21 cellular contexts compared by ENCODE assay signal in genomic region chr3:195587824-195588223, GRCh38. TPM values are rescaled to one million over a fixed set of nuclear protein-coding genes. Genes with fewer than 3 reads are reported as not detected.
DNase-seq lines count a peak whose midpoint lies in the region; ATAC-seq, FAIRE-seq and TF ChIP-seq lines count a peak whose summit lies in the region.
"Had no signal": no experiment of that assay in that cellular context is flagged by ENCODE, and none has a peak within 500 bp of the region (broad histone marks: within the 10 kb centered on the region; RNA-seq: fewer than 3 reads in every experiment).

No MANE protein-coding gene starts in this region.

- no peaks in the 10 kb centered on the region for H3K36me3 Mint-ChIP-seq in activated CD4-positive, alpha-beta memory T cell treated with anti-CD3 and anti-CD28 coated beads for 36 hours
- H3K36me3 Mint-ChIP-seq in activated CD4-positive, alpha-beta memory T cell treated with anti-CD3 and anti-CD28 coated beads, Interleukin-2, amount 10 ng/mL, durations not matched to agents 7 days and 5 days (ENCODE audit: low read depth), result no peaks in the 10 kb centered on the region
- H3K36me3 Mint-ChIP-seq in activated CD8-positive, alpha-beta T cell treated with anti-CD3 and anti-CD28 coated beads, Interleukin-2, amount 10 ng/mL, durations not matched to agents 7 days and 5 days (ENCODE audit: low read depth), result no peaks in the 10 kb centered on the region
- no peaks in the 10 kb centered on the region for H3K36me3 Mint-ChIP-seq in naive thymus-derived CD8-positive, alpha-beta T cell

- peak; percentile 33 for ATAC-seq in activated CD8-positive, alpha-beta T cell treated with anti-CD3 and anti-CD28 coated beads, Interleukin-2, amount 10 ng/mL, durations not matched to agents 7 days and 5 days
- ATAC-seq in naive thymus-derived CD8-positive, alpha-beta T cell, result peak; percentile 29 to 47
- ATAC-seq in foreskin keratinocyte (no peak), HG03108 (IDR thresholded peaks at IDR 0.05; ENCODE audit: unreplicated experiment) (no peak)

- POLR2A ChIA-PET in activated CD4-positive, alpha-beta memory T cell treated with anti-CD3 and anti-CD28 coated beads for 36 hours (lab: Charles Lee), result no interaction called here
- POLR2A ChIA-PET in activated CD4-positive, alpha-beta memory T cell treated with anti-CD3 and anti-CD28 coated beads, Interleukin-2, amount 10 ng/mL, durations not matched to agents 7 days and 5 days (lab: Charles Lee), result no interaction called here
- POLR2A ChIA-PET in activated CD8-positive, alpha-beta T cell treated with anti-CD3 and anti-CD28 coated beads, Interleukin-2, amount 10 ng/mL, durations not matched to agents 7 days and 5 days (lab: Charles Lee), result interaction anchor here (0.7 to 1.5 kb wide), 2 partner anchors 37 to 48 kb away, joined by 3 to 4 read pairs; no protein-coding TSS in a partner anchor
- POLR2A ChIA-PET in naive thymus-derived CD8-positive, alpha-beta T cell (lab: Charles Lee), result no interaction called here

- H3K9me3 Mint-ChIP-seq in activated CD4-positive, alpha-beta memory T cell treated with anti-CD3 and anti-CD28 coated beads for 36 hours, result no peaks in the 10 kb centered on the region
- H3K9me3 Mint-ChIP-seq in activated CD4-positive, alpha-beta memory T cell treated with anti-CD3 and anti-CD28 coated beads, Interleukin-2, amount 10 ng/mL, durations not matched to agents 7 days and 5 days, result no peaks in the 10 kb centered on the region
- no peaks in the 10 kb centered on the region for H3K9me3 Mint-ChIP-seq in activated CD8-positive, alpha-beta T cell treated with anti-CD3 and anti-CD28 coated beads, Interleukin-2, amount 10 ng/mL, durations not matched to agents 7 days and 5 days (ENCODE audit: insufficient read depth)
- H3K9me3 Mint-ChIP-seq in naive thymus-derived CD8-positive, alpha-beta T cell, result no peaks in the 10 kb centered on the region

- H3K9ac ChIP-seq in kidney (ENCODE audit: low read length in 2 of 2), result no peak overlapping the region
- H3K9ac ChIP-seq: GM23248 had no signal

- TF ChIP-seq CTCF in DOHH2 (IDR thresholded peaks at IDR 0.05; ENCODE audit: low read depth, low read length, poor library complexity, severe bottlenecking) (no peak), foreskin keratinocyte (conservative IDR thresholded peaks at IDR 0.05) (no peak), kidney (IDR thresholded peaks at IDR 0.05; ENCODE audit: borderline replicate concordance, extremely low read depth, insufficient read depth) (no peak)

- H4K20me1 ChIP-seq in DOHH2 (ENCODE audit: control insufficient read depth, insufficient read depth, low read depth, low read length), result no peaks in the 10 kb centered on the region

- H3K4me1 ChIP-seq in DOHH2 (ENCODE audit: control insufficient read depth, low read length) (peaks cover 19% of the 10 kb centered on the region), foreskin keratinocyte (no peaks in the 10 kb centered on the region), kidney (ENCODE audit: control insufficient read depth in 1 of 2, insufficient read depth in 1 of 2, low read depth in 1 of 2, low read length in 2 of 2) (no peaks in the 10 kb centered on the region)

- peaks cover 2% of the 10 kb centered on the region for H3K27me3 Mint-ChIP-seq in activated CD4-positive, alpha-beta memory T cell treated with anti-CD3 and anti-CD28 coated beads for 36 hours
- H3K27me3 Mint-ChIP-seq in activated CD4-positive, alpha-beta memory T cell treated with anti-CD3 and anti-CD28 coated beads, Interleukin-2, amount 10 ng/mL, durations not matched to agents 7 days and 5 days, result peaks cover 2% of the 10 kb centered on the region
- no peaks in the 10 kb centered on the region for H3K27me3 Mint-ChIP-seq in activated CD8-positive, alpha-beta T cell treated with anti-CD3 and anti-CD28 coated beads, Interleukin-2, amount 10 ng/mL, durations not matched to agents 7 days and 5 days (ENCODE audit: low read depth)
- no peaks in the 10 kb centered on the region for H3K27me3 Mint-ChIP-seq in naive thymus-derived CD8-positive, alpha-beta T cell

- no peak for FAIRE-seq in kidney (lab: Jason Lieb, UNC)
- FAIRE-seq: GM12891, GM19239 had no signal

- H3F3A ChIP-seq in DOHH2 (ENCODE audit: control insufficient read depth, insufficient read depth), result no peaks in the 10 kb centered on the region

- DNase-seq in activated CD4-positive, alpha-beta memory T cell treated with anti-CD3 and anti-CD28 coated beads for 36 hours, result peak; percentile 33
- no peak for DNase-seq in activated CD4-positive, alpha-beta memory T cell treated with anti-CD3 and anti-CD28 coated beads, Interleukin-2, amount 10 ng/mL, durations not matched to agents 7 days and 5 days
- peak; percentile 32 for DNase-seq in activated CD8-positive, alpha-beta T cell treated with anti-CD3 and anti-CD28 coated beads, Interleukin-2, amount 10 ng/mL, durations not matched to agents 7 days and 5 days
- no peak for DNase-seq in naive thymus-derived CD8-positive, alpha-beta T cell
- DNase-seq in foreskin keratinocyte (no peak), kidney (no peak)
- DNase-seq: Caco-2; GM23248; KBM-7; NCI-H1092; NCI-H1694; NCI-H2107; NCI-H226; NCI-H526 treated with DMSO at 0.1 percent for 48 hours; NK-92 treated with Interleukin-12 subunit alpha and Interleukin-12 subunit beta, amount 100 ng/mL, for 24 hours had no signal

- H3K79me2 ChIP-seq in DOHH2 (ENCODE audit: control insufficient read depth, low read length), result no peaks in the 10 kb centered on the region

- peak overlapping the region; percentile 34; the same call in 1 of the 2 replicates for H3K4me2 ChIP-seq in DOHH2 (ENCODE audit: low read length)

- H3K9me3 ChIP-seq in DOHH2 (ENCODE audit: control insufficient read depth, insufficient read depth, low read length), result no peaks in the 10 kb centered on the region
- no peaks in the 10 kb centered on the region for H3K9me3 ChIP-seq in kidney (ENCODE audit: control insufficient read depth in 1 of 2, low read length in 2 of 2)

- H3K27me3 ChIP-seq in DOHH2 (ENCODE audit: control insufficient read depth, low read length) (no peaks in the 10 kb centered on the region), foreskin keratinocyte (peaks cover 4% of the 10 kb centered on the region)

- H3K27ac ChIP-seq in DOHH2 (ENCODE audit: low read depth, low read length), result no peak overlapping the region
- no peak overlapping the region for H3K27ac ChIP-seq in foreskin keratinocyte
- no peak overlapping the region for H3K27ac ChIP-seq in kidney (ENCODE audit: low read depth in 2 of 2, low read length in 2 of 2)
- H3K27ac ChIP-seq: GM23248, RWPE1 had no signal

- no peak overlapping the region for H3K4me3 Mint-ChIP-seq in activated CD4-positive, alpha-beta memory T cell treated with anti-CD3 and anti-CD28 coated beads for 36 hours
- no peak overlapping the region for H3K4me3 Mint-ChIP-seq in activated CD4-positive, alpha-beta memory T cell treated with anti-CD3 and anti-CD28 coated beads, Interleukin-2, amount 10 ng/mL, durations not matched to agents 7 days and 5 days
- H3K4me3 Mint-ChIP-seq in activated CD8-positive, alpha-beta T cell treated with anti-CD3 and anti-CD28 coated beads, Interleukin-2, amount 10 ng/mL, durations not matched to agents 7 days and 5 days, result no peak overlapping the region
- no peak overlapping the region for H3K4me3 Mint-ChIP-seq in naive thymus-derived CD8-positive, alpha-beta T cell

- H3K4me3 ChIP-seq in DOHH2 (ENCODE audit: low read length) (no peak overlapping the region), kidney (ENCODE audit: low read length in 2 of 2) (no peak overlapping the region)
- H3K4me3 ChIP-seq: GM23248 had no signal

- no peak overlapping the region for H3K27ac Mint-ChIP-seq in activated CD4-positive, alpha-beta memory T cell treated with anti-CD3 and anti-CD28 coated beads for 36 hours
- no peak overlapping the region for H3K27ac Mint-ChIP-seq in activated CD4-positive, alpha-beta memory T cell treated with anti-CD3 and anti-CD28 coated beads, Interleukin-2, amount 10 ng/mL, durations not matched to agents 7 days and 5 days
- no peak overlapping the region for H3K27ac Mint-ChIP-seq in activated CD8-positive, alpha-beta T cell treated with anti-CD3 and anti-CD28 coated beads, Interleukin-2, amount 10 ng/mL, durations not matched to agents 7 days and 5 days
- H3K27ac Mint-ChIP-seq in naive thymus-derived CD8-positive, alpha-beta T cell, result no peak overlapping the region

- CTCF ChIA-PET in activated CD4-positive, alpha-beta memory T cell treated with anti-CD3 and anti-CD28 coated beads for 36 hours (lab: Charles Lee), result no interaction called here
- CTCF ChIA-PET in activated CD4-positive, alpha-beta memory T cell treated with anti-CD3 and anti-CD28 coated beads, Interleukin-2, amount 10 ng/mL, durations not matched to agents 7 days and 5 days (lab: Charles Lee), result no interaction called here
- CTCF ChIA-PET in activated CD8-positive, alpha-beta T cell treated with anti-CD3 and anti-CD28 coated beads, Interleukin-2, amount 10 ng/mL, durations not matched to agents 7 days and 5 days (lab: Charles Lee), result interaction anchor here (0.7 kb wide), 1 partner anchor 9 kb away, joined by 3 read pairs; no protein-coding TSS in a partner anchor

- intact Hi-C loops in activated CD4-positive, alpha-beta memory T cell treated with anti-CD3 and anti-CD28 coated beads for 36 hours (cut with micrococcal nuclease), result loop anchor here (1.0 to 5.0 kb wide), 5 partner anchors 21 to 406 kb away; partner anchors contain the start of genes ACAP2 and PPP1R2
- intact Hi-C loops in kidney (cut with DNase I), result no loop called here

- H3K4me1 Mint-ChIP-seq in activated CD4-positive, alpha-beta memory T cell treated with anti-CD3 and anti-CD28 coated beads for 36 hours (ENCODE audit: low read depth), result peaks cover 5% of the 10 kb centered on the region
- peaks cover 9% of the 10 kb centered on the region for H3K4me1 Mint-ChIP-seq in activated CD4-positive, alpha-beta memory T cell treated with anti-CD3 and anti-CD28 coated beads, Interleukin-2, amount 10 ng/mL, durations not matched to agents 7 days and 5 days
- peaks cover 14% of the 10 kb centered on the region for H3K4me1 Mint-ChIP-seq in activated CD8-positive, alpha-beta T cell treated with anti-CD3 and anti-CD28 coated beads, Interleukin-2, amount 10 ng/mL, durations not matched to agents 7 days and 5 days (ENCODE audit: low read depth)
- peaks cover 0 to 4% (median 2%) of the 10 kb centered on the region in 4 donors for H3K4me1 Mint-ChIP-seq in naive thymus-derived CD8-positive, alpha-beta T cell

- H3K36me3 ChIP-seq in DOHH2 (ENCODE audit: control insufficient read depth, low read length) (no peaks in the 10 kb centered on the region), kidney (ENCODE audit: control insufficient read depth in 1 of 2, insufficient read depth in 2 of 2, low read length in 2 of 2) (no peaks in the 10 kb centered on the region)

- no peaks in the 10 kb centered on the region for H3K9me2 ChIP-seq in DOHH2 (replicated peaks; ENCODE audit: control insufficient read depth, low read length)

RNA-seq across cellular contexts. Expression of gene APOD, which starts 4.1 kb away (rescaled TPM):
- total RNA-seq in activated CD4-positive, alpha-beta memory T cell treated with anti-CD3 and anti-CD28 coated beads for 36 hours, result under 1 TPM; 0.48 to 0.59 TPM
- not detected for total RNA-seq in activated CD4-positive, alpha-beta memory T cell treated with anti-CD3 and anti-CD28 coated beads, Interleukin-2, amount 10 ng/mL, durations not matched to agents 7 days and 5 days
- total RNA-seq in activated CD8-positive, alpha-beta T cell treated with anti-CD3 and anti-CD28 coated beads, Interleukin-2, amount 10 ng/mL, durations not matched to agents 7 days and 5 days, result not detected
- total RNA-seq in naive thymus-derived CD8-positive, alpha-beta T cell, result not detected
- not detected for polyA plus RNA-seq in naive thymus-derived CD8-positive, alpha-beta T cell
- not detected in 2 replicates for total RNA-seq in foreskin keratinocyte
- polyA plus RNA-seq in foreskin keratinocyte, result 0.17 TPM in 1 of 2 replicates, not detected in the other
- total RNA-seq in kidney, result 24.4 TPM
- polyA plus RNA-seq in kidney (ENCODE audit: insufficient read depth, low read depth, low replicate concordance), result 12.9 TPM
- total RNA-seq: M059J had no signal

RNA-seq across cellular contexts. Expression of gene PPP1R2, which starts 44.7 kb away (rescaled TPM):
- total RNA-seq in activated CD4-positive, alpha-beta memory T cell treated with anti-CD3 and anti-CD28 coated beads for 36 hours, result 100 to 1,000 TPM; 101 to 105 TPM
- 10 to 100 TPM; 75.0 to 81.8 TPM for total RNA-seq in activated CD4-positive, alpha-beta memory T cell treated with anti-CD3 and anti-CD28 coated beads, Interleukin-2, amount 10 ng/mL, durations not matched to agents 7 days and 5 days
- total RNA-seq in activated CD8-positive, alpha-beta T cell treated with anti-CD3 and anti-CD28 coated beads, Interleukin-2, amount 10 ng/mL, durations not matched to agents 7 days and 5 days, result 10 to 100 TPM; 72.0 to 72.6 TPM
- total RNA-seq in naive thymus-derived CD8-positive, alpha-beta T cell, result 100 to 1,000 TPM; 140 to 147 TPM
- polyA plus RNA-seq in naive thymus-derived CD8-positive, alpha-beta T cell, result 100 to 1,000 TPM; 244 to 265 (median 245) TPM
- total RNA-seq in foreskin keratinocyte, result 30.5 TPM in 2 replicates
- 14.4 and 17.0 TPM in 2 replicates for polyA plus RNA-seq in foreskin keratinocyte
- total RNA-seq in kidney, result 49.0 TPM
- 34.0 TPM for polyA plus RNA-seq in kidney (ENCODE audit: insufficient read depth, low read depth, low replicate concordance)

Comparison
In these comparisons a context has a peak if more than half of its experiments do, and no peak if none do; other contexts are left out.
1. DNase-seq: peak in activated CD4-positive, alpha-beta memory T cell treated with anti-CD3 and anti-CD28 coated beads for 36 hours (single experiment) and activated CD8-positive, alpha-beta T cell treated with anti-CD3 and anti-CD28 coated beads, Interleukin-2, amount 10 ng/mL, durations not matched to agents 7 days and 5 days (single experiment); none in activated CD4-positive, alpha-beta memory T cell treated with anti-CD3 and anti-CD28 coated beads, Interleukin-2, amount 10 ng/mL, durations not matched to agents 7 days and 5 days (single experiment), naive thymus-derived CD8-positive, alpha-beta T cell (0 of 10), foreskin keratinocyte (0 of 2) and kidney (single experiment).
2. ATAC-seq: peak in activated CD8-positive, alpha-beta T cell treated with anti-CD3 and anti-CD28 coated beads, Interleukin-2, amount 10 ng/mL, durations not matched to agents 7 days and 5 days (single experiment) and naive thymus-derived CD8-positive, alpha-beta T cell (2 of 2); none in foreskin keratinocyte (single experiment) and HG03108 (single experiment).
3. RNA of gene APOD, which starts 4.1 kb away (total RNA-seq): 24.4 TPM in kidney (single experiment); 0.48 to 0.59 TPM in activated CD4-positive, alpha-beta memory T cell treated with anti-CD3 and anti-CD28 coated beads for 36 hours, not detected in activated CD4-positive, alpha-beta memory T cell treated with anti-CD3 and anti-CD28 coated beads, Interleukin-2, amount 10 ng/mL, durations not matched to agents 7 days and 5 days, not detected in activated CD8-positive, alpha-beta T cell treated with anti-CD3 and anti-CD28 coated beads, Interleukin-2, amount 10 ng/mL, durations not matched to agents 7 days and 5 days, not detected in naive thymus-derived CD8-positive, alpha-beta T cell and not detected in foreskin keratinocyte; every median in the first group is over 10 times any median in the second.